ENCODE assay signal across 15 cellular contexts in genomic region chr7:1218541-1219165, GRCh38. TPM values are rescaled to one million over a fixed set of nuclear protein-coding genes. Genes with fewer than 3 reads are reported as not detected.
DNase-seq lines count a peak whose midpoint lies in the region; ATAC-seq and TF ChIP-seq lines count a peak whose summit lies in the region.
"Had no signal": no experiment of that assay in that cellular context is flagged by ENCODE, and none has a peak within 500 bp of the region (broad histone marks: within the 10 kb centered on the region; RNA-seq: fewer than 3 reads in every experiment).

No MANE protein-coding gene starts in this region.

- no peak overlapping the region for H3K27ac ChIP-seq in neural progenitor cell

- no peaks in the 10 kb centered on the region for H3K79me2 ChIP-seq in neural progenitor cell (ENCODE audit: low read depth)

- intact Hi-C loops in activated naive CD4-positive, alpha-beta T cell treated with anti-CD3 and anti-CD28 coated beads for 36 hours (cut with micrococcal nuclease), result no loop called here

- DNase-seq in H7 (peak; percentile 61), RPMI8226 (peak; percentile 92), neural progenitor cell (ENCODE audit: low spot score) (peak; percentile 19)
- no peak for DNase-seq in activated naive CD4-positive, alpha-beta T cell treated with anti-CD3 and anti-CD28 coated beads for 36 hours
- no peak for DNase-seq in stimulated activated naive CD8-positive, alpha-beta T cell treated with anti-CD3 and anti-CD28 coated beads, Interleukin-15, amount 100 ng/mL, for 72 hours
- DNase-seq: ACHN; BE2C; C1 segment of cervical spinal cord; Caco-2; CD4-positive, CD25-positive, alpha-beta regulatory T cell; CD8-positive, alpha-beta memory T cell; HFFc6 had no signal

- H3K4me1 Mint-ChIP-seq in neural progenitor cell, result peaks cover 15% of the 10 kb centered on the region
- H3K4me1 Mint-ChIP-seq in activated naive CD4-positive, alpha-beta T cell treated with anti-CD3 and anti-CD28 coated beads for 36 hours (ENCODE audit: low read depth), result peaks cover 2% of the 10 kb centered on the region
- peaks cover 2% of the 10 kb centered on the region for H3K4me1 Mint-ChIP-seq in stimulated activated naive CD8-positive, alpha-beta T cell treated with anti-CD3 and anti-CD28 coated beads, Interleukin-15, amount 100 ng/mL, for 72 hours
- H3K4me1 Mint-ChIP-seq: CD8-positive, alpha-beta memory T cell; IgD-negative memory B cell had no signal

- peaks cover 18% of the 10 kb centered on the region for H4K20me1 ChIP-seq in neural progenitor cell (ENCODE audit: low read depth)

- H2AFZ ChIP-seq in neural progenitor cell (replicated peaks), result no peak overlapping the region

- no peak overlapping the region for H3K9ac ChIP-seq in neural progenitor cell

- CTCF ChIA-PET in activated naive CD4-positive, alpha-beta T cell treated with anti-CD3 and anti-CD28 coated beads for 36 hours (lab: Charles Lee), result no interaction called here

- H3K27ac Mint-ChIP-seq in neural progenitor cell, result no peak overlapping the region
- no peak overlapping the region for H3K27ac Mint-ChIP-seq in activated naive CD4-positive, alpha-beta T cell treated with anti-CD3 and anti-CD28 coated beads for 36 hours
- H3K27ac Mint-ChIP-seq in stimulated activated naive CD8-positive, alpha-beta T cell treated with anti-CD3 and anti-CD28 coated beads, Interleukin-15, amount 100 ng/mL, for 72 hours, result no peak overlapping the region
- H3K27ac Mint-ChIP-seq: CD4-positive, CD25-positive, alpha-beta regulatory T cell; CD8-positive, alpha-beta memory T cell; HFFc6; IgD-negative memory B cell had no signal

- no peak overlapping the region for H3K4me2 ChIP-seq in neural progenitor cell

- H3K4me1 ChIP-seq in neural progenitor cell, result no peaks in the 10 kb centered on the region
- H3K4me1 ChIP-seq: BE2C, Caco-2 had no signal

- H3F3A ChIP-seq in neural progenitor cell (ENCODE audit: low read depth), result peaks cover 13% of the 10 kb centered on the region

- no peaks in the 10 kb centered on the region for H3K36me3 Mint-ChIP-seq in neural progenitor cell
- H3K36me3 Mint-ChIP-seq in activated naive CD4-positive, alpha-beta T cell treated with anti-CD3 and anti-CD28 coated beads for 36 hours (ENCODE audit: low read depth), result no peaks in the 10 kb centered on the region
- H3K36me3 Mint-ChIP-seq: CD4-positive, CD25-positive, alpha-beta regulatory T cell; IgD-negative memory B cell had no signal

- no peaks in the 10 kb centered on the region for H3K36me3 ChIP-seq in H7 (replicated peaks; ENCODE audit: control insufficient read depth, insufficient read depth, low read length)
- H3K36me3 ChIP-seq in neural progenitor cell, result no peaks in the 10 kb centered on the region
- H3K36me3 ChIP-seq: BE2C had no signal

- no peak overlapping the region for H3K4me3 Mint-ChIP-seq in neural progenitor cell
- no peak overlapping the region for H3K4me3 Mint-ChIP-seq in activated naive CD4-positive, alpha-beta T cell treated with anti-CD3 and anti-CD28 coated beads for 36 hours
- no peak overlapping the region for H3K4me3 Mint-ChIP-seq in stimulated activated naive CD8-positive, alpha-beta T cell treated with anti-CD3 and anti-CD28 coated beads, Interleukin-15, amount 100 ng/mL, for 72 hours
- H3K4me3 Mint-ChIP-seq: CD4-positive, CD25-positive, alpha-beta regulatory T cell; CD8-positive, alpha-beta memory T cell; HFFc6; IgD-negative memory B cell had no signal

- no peak for TF ChIP-seq CTCF in neural progenitor cell (IDR thresholded peaks at IDR 0.05)

- peaks cover 29% of the 10 kb centered on the region for H3K27me3 Mint-ChIP-seq in neural progenitor cell (ENCODE audit: insufficient read depth, low read depth)
- H3K27me3 Mint-ChIP-seq in activated naive CD4-positive, alpha-beta T cell treated with anti-CD3 and anti-CD28 coated beads for 36 hours (ENCODE audit: low read depth), result peaks cover 34% of the 10 kb centered on the region
- peaks cover 90% of the 10 kb centered on the region for H3K27me3 Mint-ChIP-seq in stimulated activated naive CD8-positive, alpha-beta T cell treated with anti-CD3 and anti-CD28 coated beads, Interleukin-15, amount 100 ng/mL, for 72 hours

- no peaks in the 10 kb centered on the region for H3K9me3 ChIP-seq in neural progenitor cell (ENCODE audit: low read depth)
- H3K9me3 ChIP-seq: BE2C, Caco-2 had no signal

- no peak for ATAC-seq in stimulated activated naive CD8-positive, alpha-beta T cell treated with anti-CD3 and anti-CD28 coated beads, Interleukin-15, amount 100 ng/mL, for 72 hours
- no peak for ATAC-seq in HG02759 (IDR thresholded peaks at IDR 0.05; ENCODE audit: unreplicated experiment)

- H3K4me3 ChIP-seq in H7 (ENCODE audit: insufficient read depth, low read depth, low read length), result no peak overlapping the region
- no peak overlapping the region for H3K4me3 ChIP-seq in neural progenitor cell

- H3K27me3 ChIP-seq in H7 (ENCODE audit: control insufficient read depth, insufficient read depth, low read length) (peaks cover 28% of the 10 kb centered on the region), neural progenitor cell (peaks cover 100% of the 10 kb centered on the region)

- no peaks in the 10 kb centered on the region for H3K9me3 Mint-ChIP-seq in neural progenitor cell
- no peaks in the 10 kb centered on the region for H3K9me3 Mint-ChIP-seq in activated naive CD4-positive, alpha-beta T cell treated with anti-CD3 and anti-CD28 coated beads for 36 hours
- H3K9me3 Mint-ChIP-seq in stimulated activated naive CD8-positive, alpha-beta T cell treated with anti-CD3 and anti-CD28 coated beads, Interleukin-15, amount 100 ng/mL, for 72 hours, result no peaks in the 10 kb centered on the region
- H3K9me3 Mint-ChIP-seq: HFFc6 had no signal

RNA-seq across cellular contexts. Expression of gene UNCX, which starts 14.0 kb away (rescaled TPM):
- total RNA-seq in H7 (2014; rRNA removed; shearing (Covaris generic)), result not detected in 2 replicates
- total RNA-seq in neural progenitor cell (ENCODE audit: low replicate concordance), result not detected in 2 replicates
- not detected for total RNA-seq in activated naive CD4-positive, alpha-beta T cell treated with anti-CD3 and anti-CD28 coated beads for 36 hours
- total RNA-seq: Caco-2; CD4-positive, CD25-positive, alpha-beta regulatory T cell; CD8-positive, alpha-beta memory T cell; HepG2; HFFc6 had no signal

RNA-seq across cellular contexts. Expression of gene ZFAND2A, which starts 58.7 kb away (rescaled TPM):
- 5.3 and 9.2 TPM in 2 replicates for total RNA-seq in H7 (2014; rRNA removed; shearing (Covaris generic))
- total RNA-seq in neural progenitor cell (ENCODE audit: low replicate concordance), result 9.0 and 13.3 TPM in 2 replicates
- 10 to 100 TPM; 19.1 to 20.7 TPM for total RNA-seq in activated naive CD4-positive, alpha-beta T cell treated with anti-CD3 and anti-CD28 coated beads for 36 hours

Comparison
In these comparisons a context has a peak if more than half of its experiments do, and no peak if none do; other contexts are left out.
1. DNase-seq: peak in H7 (single experiment), RPMI8226 (single experiment) and neural progenitor cell (single experiment); none in activated naive CD4-positive, alpha-beta T cell treated with anti-CD3 and anti-CD28 coated beads for 36 hours (single experiment) and stimulated activated naive CD8-positive, alpha-beta T cell treated with anti-CD3 and anti-CD28 coated beads, Interleukin-15, amount 100 ng/mL, for 72 hours (0 of 2).